Comparison of ENCODE assay signal across 1 cellular context in genomic region chr17:58330997-58331814, GRCh38.
A peak's percentile ranks its signal among the peaks of the same experiment; 100 is the strongest.
TF ChIP-seq lines count a peak whose summit lies in the region.

No MANE protein-coding gene starts in this region.

TF ChIP-seq in K562, 482 proteins besides CTCF, POLR2A, EP300 and RAD21 (continued from another document and continues in another):
- peak; percentile 81 for TF ChIP-seq ATF3 (IDR thresholded peaks at IDR 0.05)
- no peak for TF ChIP-seq ATF3 (CRISPR knock-in tag; conservative IDR thresholded peaks at IDR 0.05)
- TF ChIP-seq E4F1 (CRISPR knock-in tag; IDR thresholded peaks at IDR 0.05; ENCODE audit: borderline replicate concordance): no peak
- no peak for TF ChIP-seq TRIM28 (IDR thresholded peaks at IDR 0.05)
- no peak for TF ChIP-seq RFX1 (IDR thresholded peaks at IDR 0.05)
- no peak for TF ChIP-seq IRF2 (CRISPR knock-in tag; IDR thresholded peaks at IDR 0.05)
- TF ChIP-seq GATAD2A (IDR thresholded peaks at IDR 0.05): peak; percentile 13; the same call in 1 of the 2 replicates
- no peak for TF ChIP-seq ZNF41 (CRISPR knock-in tag; conservative IDR thresholded peaks at IDR 0.05)
- TF ChIP-seq MBD2 (IDR thresholded peaks at IDR 0.05; ENCODE audit: borderline replicate concordance, low read depth): 0 out of 2 replicates have a peak, but pooled peaks have one; percentile 18
- TF ChIP-seq ATF2 (CRISPR knock-in tag; IDR thresholded peaks at IDR 0.05): no peak
- no peak for TF ChIP-seq BACH1 (tag; IDR thresholded peaks at IDR 0.05)
- TF ChIP-seq MAFG (tag; conservative IDR thresholded peaks at IDR 0.05): peak; percentile 78
- TF ChIP-seq LCOR (CRISPR knock-in tag; IDR thresholded peaks at IDR 0.05): peak; percentile 92; the same call in 1 of the 2 replicates
- TF ChIP-seq ZBTB43 (CRISPR knock-in tag; IDR thresholded peaks at IDR 0.05): no peak
- no peak for TF ChIP-seq XRCC5 (IDR thresholded peaks at IDR 0.05; ENCODE audit: low read depth, low read length)
- no peak for TF ChIP-seq CREB3L1 (IDR thresholded peaks at IDR 0.05; ENCODE audit: borderline replicate concordance, low read depth)
- peak; percentile 80 for TF ChIP-seq ZBTB7A (IDR thresholded peaks at IDR 0.05; ENCODE audit: borderline replicate concordance, control insufficient read depth, low read depth, low read length)
- peak; percentile 67 for TF ChIP-seq MAFK (IDR thresholded peaks at IDR 0.05; ENCODE audit: low read length)
- TF ChIP-seq E2F6 (IDR thresholded peaks at IDR 0.05; ENCODE audit: borderline replicate concordance in 1 of 2, extremely low read depth in 1 of 2, insufficient read depth in 1 of 2, insufficient read length in 1 of 2, low read depth in 1 of 2, low read length in 1 of 2, poor library complexity in 1 of 2, severe bottlenecking in 1 of 2): no peak
- TF ChIP-seq NUFIP1 (IDR thresholded peaks at IDR 0.05; ENCODE audit: partially characterized antibody): no peak
- TF ChIP-seq MXI1 (IDR thresholded peaks at IDR 0.05; ENCODE audit: low read depth, low read length): peak; percentile 26; the same call in 1 of the 2 replicates
- TF ChIP-seq ZNF133 (CRISPR knock-in tag; IDR thresholded peaks at IDR 0.05): no peak
- no peak; the same call in none of the 2 replicates for TF ChIP-seq SMARCE1 (IDR thresholded peaks at IDR 0.05)
- no peak; the same call in 1 of the 2 replicates for TF ChIP-seq ZNF263 (CRISPR knock-in tag; IDR thresholded peaks at IDR 0.05; ENCODE audit: borderline replicate concordance)
- peak; percentile 38 for TF ChIP-seq RBBP5 (IDR thresholded peaks at IDR 0.05; ENCODE audit: borderline replicate concordance, insufficient read depth, low read length, poor library complexity, severe bottlenecking)
- no peak for TF ChIP-seq ADNP (tag; IDR thresholded peaks at IDR 0.05)
- TF ChIP-seq ZNF124 (CRISPR knock-in tag; IDR thresholded peaks at IDR 0.05): no peak
- TF ChIP-seq DIDO1 (tag; IDR thresholded peaks at IDR 0.05; ENCODE audit: low read depth): no peak
- no peak for TF ChIP-seq ZNF561 (CRISPR knock-in tag; conservative IDR thresholded peaks at IDR 0.05)
- TF ChIP-seq NFXL1 (CRISPR knock-in tag; IDR thresholded peaks at IDR 0.05): no peak
- 0 out of 2 replicates have a peak, but pooled peaks have one; percentile 42 for TF ChIP-seq ELK3 (CRISPR knock-in tag; IDR thresholded peaks at IDR 0.05)
- TF ChIP-seq EGR1 (conservative IDR thresholded peaks at IDR 0.05): peak; percentile 49
- TF ChIP-seq FOXP4 (CRISPR knock-in tag; IDR thresholded peaks at IDR 0.05; ENCODE audit: borderline replicate concordance): 0 out of 2 replicates have a peak, but pooled peaks have one; percentile 37
- peak; percentile 97 for TF ChIP-seq SPI1 (IDR thresholded peaks at IDR 0.05; ENCODE audit: borderline replicate concordance, low read depth, low read length)
- TF ChIP-seq CUX1 (CRISPR knock-in tag; IDR thresholded peaks at IDR 0.05): no peak
- peak; percentile 69 for TF ChIP-seq ZBTB26 (CRISPR knock-in tag; IDR thresholded peaks at IDR 0.05)
- TF ChIP-seq GABPA (tag; conservative IDR thresholded peaks at IDR 0.05; ENCODE audit: low read depth): peak; percentile 39
- no peak for TF ChIP-seq ATF7 (IDR thresholded peaks at IDR 0.05)
- TF ChIP-seq RUNX1 (IDR thresholded peaks at IDR 0.05; ENCODE audit: low read depth): no peak
- no peak for TF ChIP-seq PTRF (tag; IDR thresholded peaks at IDR 0.05)
- 0 out of 2 replicates have a peak, but pooled peaks have one; percentile 14 for TF ChIP-seq ZFPM2 (CRISPR knock-in tag; IDR thresholded peaks at IDR 0.05)
- TF ChIP-seq MCM3 (IDR thresholded peaks at IDR 0.05): no peak
- TF ChIP-seq NR3C1 (CRISPR knock-in tag; IDR thresholded peaks at IDR 0.05): no peak
- no peak; the same call in 1 of the 2 replicates for TF ChIP-seq NBN (IDR thresholded peaks at IDR 0.05; ENCODE audit: low read depth)
- TF ChIP-seq TCF3 (CRISPR knock-in tag; IDR thresholded peaks at IDR 0.05): no peak
- TF ChIP-seq MCM5 (IDR thresholded peaks at IDR 0.05; ENCODE audit: low read depth): no peak
- no peak for TF ChIP-seq SRSF1 (IDR thresholded peaks at IDR 0.05; ENCODE audit: low read depth, low read length)
- no peak for TF ChIP-seq MTA3 (IDR thresholded peaks at IDR 0.05; ENCODE audit: borderline replicate concordance)
- TF ChIP-seq GATA2 (CRISPR knock-in tag; IDR thresholded peaks at IDR 0.05): no peak
- TF ChIP-seq ZNF232 (CRISPR knock-in tag; IDR thresholded peaks at IDR 0.05): no peak; the same call in 1 of the 2 replicates
- TF ChIP-seq TAF15 (IDR thresholded peaks at IDR 0.05; ENCODE audit: low read depth, low read length): peak; percentile 74; the same call in 1 of the 2 replicates
- no peak for TF ChIP-seq NR2F6 (CRISPR knock-in tag; IDR thresholded peaks at IDR 0.05)
- TF ChIP-seq NCOA2 (IDR thresholded peaks at IDR 0.05; ENCODE audit: partially characterized antibody in 2 of 2): no peak
